ENCODE assay signal across 17 cellular contexts in genomic region chr9:95940265-95940664, GRCh38.
DNase-seq lines count a peak whose midpoint lies in the region; ATAC-seq and TF ChIP-seq lines count a peak whose summit lies in the region.
"Had no signal": no experiment of that assay in that cellular context is flagged by ENCODE, and none has a peak within 500 bp of the region (broad histone marks: within the 10 kb centered on the region; RNA-seq: fewer than 3 reads in every experiment).

No MANE protein-coding gene starts in this region.

- in situ Hi-C loops in GM23248 (cut with MboI) = no loop called here

- ATAC-seq in HG03439 (IDR thresholded peaks at IDR 0.05; ENCODE audit: unreplicated experiment) = no peak
- ATAC-seq: CD8-positive, alpha-beta T cell; Right ventricle myocardium inferior had no signal

- no peaks in the 10 kb centered on the region for H3K27me3 ChIP-seq in GM23248 (replicated peaks; ENCODE audit: insufficient read depth)
- no peaks in the 10 kb centered on the region for H3K27me3 ChIP-seq in adipocyte (replicated peaks; ENCODE audit: control insufficient read depth, insufficient read depth, low read length)
- H3K27me3 ChIP-seq in fibroblast of lung (ENCODE audit: control insufficient read depth, insufficient read depth, low read length) = no peaks in the 10 kb centered on the region
- H3K27me3 ChIP-seq in osteoblast (ENCODE audit: insufficient read depth, low read length) = no peaks in the 10 kb centered on the region
- H3K27me3 ChIP-seq: BLaER1 treated with 17β-estradiol and CSF1 and Interleukin-3, amounts not matched to agents 10 nM and 100 nM had no signal

- H3K4me1 ChIP-seq in GM23248 (ENCODE audit: insufficient read depth) (no peaks in the 10 kb centered on the region), adipocyte (ENCODE audit: control insufficient read depth, insufficient read depth, low read length) (no peaks in the 10 kb centered on the region), fibroblast of lung (ENCODE audit: control insufficient read depth, extremely low read depth, insufficient read depth, low read length) (no peaks in the 10 kb centered on the region), osteoblast (ENCODE audit: insufficient read depth, low read length) (peaks cover 6% of the 10 kb centered on the region)
- H3K4me1 ChIP-seq: BLaER1 treated with 17β-estradiol and CSF1 and Interleukin-3, amounts not matched to agents 10 nM and 100 nM had no signal

- H3K9ac ChIP-seq in GM23248 = no peak overlapping the region
- H3K9ac ChIP-seq in adipocyte (ENCODE audit: low read length) = no peak overlapping the region
- no peak overlapping the region for H3K9ac ChIP-seq in fibroblast of lung (ENCODE audit: insufficient read depth, low read length)
- H3K9ac ChIP-seq: BLaER1 treated with 17β-estradiol and CSF1 and Interleukin-3, amounts not matched to agents 10 nM and 100 nM had no signal

- H2AFZ ChIP-seq in GM23248 (no peak overlapping the region), fibroblast of lung (ENCODE audit: low read length) (no peak overlapping the region), osteoblast (ENCODE audit: low read length) (no peak overlapping the region)

- H3K9me3 ChIP-seq in GM23248 (ENCODE audit: low read depth) (no peaks in the 10 kb centered on the region), adipocyte (ENCODE audit: control insufficient read depth, low read length) (peaks cover 11% of the 10 kb centered on the region), fibroblast of lung (ENCODE audit: control insufficient read depth, insufficient read depth, low read depth, low read length) (no peaks in the 10 kb centered on the region), osteoblast (ENCODE audit: low read depth, low read length) (no peaks in the 10 kb centered on the region)

- H3K4me3 ChIP-seq in GM23248 (no peak overlapping the region), adipocyte (ENCODE audit: low read length) (no peak overlapping the region), fibroblast of lung (replicated peaks in 1 of 4; ENCODE audit: control extremely low read depth in 1 of 4, insufficient read depth in 1 of 4, low read depth in 3 of 4, low read length in 4 of 4) (no peak overlapping the region), osteoblast (ENCODE audit: insufficient read depth, low read length) (no peak overlapping the region)
- H3K4me3 ChIP-seq: BLaER1 treated with 17β-estradiol and CSF1 and Interleukin-3, amounts not matched to agents 10 nM and 100 nM had no signal

- H3K36me3 ChIP-seq in GM23248 (ENCODE audit: low read depth) = peaks cover 52% of the 10 kb centered on the region
- H3K36me3 ChIP-seq in adipocyte (ENCODE audit: control insufficient read depth, insufficient read depth, low read length, severe bottlenecking) = peaks cover 61% of the 10 kb centered on the region
- no peaks in the 10 kb centered on the region for H3K36me3 ChIP-seq in fibroblast of lung (ENCODE audit: control insufficient read depth, insufficient read depth, low read length)
- H3K36me3 ChIP-seq in osteoblast (ENCODE audit: insufficient read depth, low read length) = peaks cover 17% of the 10 kb centered on the region

- DNase-seq in GM23248 (peak; percentile 22), adipocyte (ENCODE audit: low read depth) (peak; percentile 1), fibroblast of lung (ENCODE audit: low read depth in 2 of 2) (peak; percentile 9 to 12), osteoblast (ENCODE audit: insufficient read length, low spot score, missing footprints) (no peak), NCI-H187 treated with DMSO at 0.1 percent for 48 hours (lab: John Stamatoyannopoulos, UW) (no peak)
- no peak for DNase-seq in activated naive CD4-positive, alpha-beta T cell treated with anti-CD3 and anti-CD28 coated beads, Interleukin-2, amount 50 U/mL, for 16 hours
- DNase-seq: 8988T; CD8-positive, alpha-beta T cell; DND-41; GOT3; Karpas-422; NCI-H1694; NCI-H446; NCI-H526 had no signal

- WGBS in GM23248 (ENCODE audit: low coverage in 1 of 2, low lambda C conversion rate in 2 of 2, missing lambda C conversion rate in 2 of 2), 2 experiments = 59 to 71% methylated on average over 2 of the region's 2 CpGs

- 0 out of 2 replicates have a peak, but pooled peaks cover 12% of the 10 kb centered on the region for H3K79me2 ChIP-seq in GM23248 (ENCODE audit: insufficient read depth)
- H3K79me2 ChIP-seq in fibroblast of lung (ENCODE audit: control insufficient read depth, insufficient read depth, low read length) = no peaks in the 10 kb centered on the region
- H3K79me2 ChIP-seq in osteoblast (ENCODE audit: insufficient read depth, low read length) = peaks cover 7% of the 10 kb centered on the region

- H3K4me2 ChIP-seq in GM23248 (ENCODE audit: unreplicated experiment) = no peak overlapping the region
- no peak overlapping the region for H3K4me2 ChIP-seq in fibroblast of lung (ENCODE audit: extremely low read depth, insufficient read depth, low read length)
- no peak overlapping the region for H3K4me2 ChIP-seq in osteoblast (ENCODE audit: insufficient read depth, low read length)
- H3K4me2 ChIP-seq: BLaER1 treated with 17β-estradiol and CSF1 and Interleukin-3, amounts not matched to agents 10 nM and 100 nM had no signal

- TF ChIP-seq CTCF in fibroblast of lung (conservative IDR thresholded peaks at IDR 0.05 in 1 of 2, IDR thresholded peaks at IDR 0.05 in 1 of 2; ENCODE audit: low read depth in 1 of 2, low read length in 2 of 2) (no peak), osteoblast (IDR thresholded peaks at IDR 0.05; ENCODE audit: extremely low read depth, low read depth, low read length) (no peak)

- H3F3A ChIP-seq in GM23248 (ENCODE audit: insufficient read depth) = no peaks in the 10 kb centered on the region

- no peaks in the 10 kb centered on the region for H3K9me2 ChIP-seq in GM23248 (ENCODE audit: insufficient read depth)

- H3K27ac ChIP-seq in GM23248 (no peak overlapping the region), fibroblast of lung (ENCODE audit: insufficient read depth, low read length) (no peak overlapping the region), osteoblast (ENCODE audit: low read depth, low read length) (peak overlapping the region; percentile 22)
- H3K27ac ChIP-seq: BLaER1 treated with 17β-estradiol and CSF1 and Interleukin-3, amounts not matched to agents 10 nM and 100 nM had no signal

- no peaks in the 10 kb centered on the region for H4K20me1 ChIP-seq in GM23248 (ENCODE audit: insufficient read depth)
- H4K20me1 ChIP-seq in fibroblast of lung (ENCODE audit: control insufficient read depth, extremely low read depth, insufficient read depth, low read length) = no peaks in the 10 kb centered on the region
- H4K20me1 ChIP-seq in osteoblast (ENCODE audit: insufficient read depth, low read length) = no peaks in the 10 kb centered on the region
- H4K20me1 ChIP-seq: BLaER1 treated with 17β-estradiol and CSF1 and Interleukin-3, amounts not matched to agents 10 nM and 100 nM had no signal

Comparison
In these comparisons a context has a peak if more than half of its experiments do, and no peak if none do; other contexts are left out.
1. DNase-seq: peak in GM23248 (single experiment), adipocyte (single experiment) and fibroblast of lung (2 of 2); none in osteoblast (single experiment), activated naive CD4-positive, alpha-beta T cell treated with anti-CD3 and anti-CD28 coated beads, Interleukin-2, amount 50 U/mL, for 16 hours (single experiment) and NCI-H187 treated with DMSO at 0.1 percent for 48 hours (single experiment).